ENCODE assay signal across 8 cellular contexts in the genomic region with DNA sequence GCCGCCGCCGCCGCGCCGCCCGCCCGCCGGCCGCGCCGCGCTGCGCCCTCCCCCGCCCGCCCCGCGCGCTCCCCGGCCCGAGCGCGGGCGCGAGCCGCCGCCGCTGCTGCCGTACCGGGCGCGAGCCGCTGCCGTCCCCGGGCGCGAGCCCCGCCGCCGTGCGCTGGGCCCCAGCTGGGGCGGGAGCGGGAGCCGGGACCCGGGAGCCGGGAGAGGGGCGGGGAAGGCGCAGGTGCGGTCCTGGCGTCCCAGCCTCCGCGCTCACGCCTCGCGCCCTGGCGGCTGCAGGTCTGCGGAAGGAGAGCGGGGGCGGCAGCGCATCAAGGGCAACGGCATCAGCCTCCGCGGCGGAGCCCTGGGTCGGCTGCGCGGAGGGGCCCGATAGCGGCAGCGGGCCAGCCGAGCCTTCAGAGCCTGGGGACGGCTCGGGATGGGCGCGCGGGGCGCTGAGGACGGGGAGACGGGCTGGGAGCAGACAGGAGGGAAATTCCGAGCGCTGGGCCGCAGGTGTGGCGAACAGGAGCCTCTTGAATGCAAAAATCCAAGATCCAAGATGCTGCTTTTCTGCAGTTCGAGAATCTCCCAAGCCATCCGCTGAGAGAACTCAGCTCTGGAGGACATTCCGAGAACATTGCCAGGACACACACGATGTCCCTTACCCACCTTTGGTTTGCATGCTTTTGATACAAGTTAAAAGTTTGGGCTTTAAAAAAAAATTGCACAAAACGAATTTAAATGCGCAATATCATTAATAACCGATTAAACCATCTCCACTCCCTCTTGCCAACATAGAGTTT.
DNase-seq lines count a peak whose midpoint lies in the region; ATAC-seq and TF ChIP-seq lines count a peak whose summit lies in the region.

No MANE protein-coding gene starts in this region.

- no peak overlapping the region for H3K9ac ChIP-seq in fibroblast of lung (ENCODE audit: insufficient read depth, low read length)

- no peaks in the 10 kb centered on the region for H3K4me1 Mint-ChIP-seq in effector memory CD8-positive, alpha-beta T cell (ENCODE audit: low read depth in 2 of 2)

- H3K9me3 ChIP-seq in fibroblast of lung (ENCODE audit: control insufficient read depth, insufficient read depth, low read depth, low read length) (no peaks in the 10 kb centered on the region), neuron (ENCODE audit: low read length) (peaks cover 2% of the 10 kb centered on the region)

- no peak for TF ChIP-seq POLR2A in lower leg skin (IDR thresholded peaks at IDR 0.05)

- H3K27me3 ChIP-seq in fibroblast of lung (ENCODE audit: control insufficient read depth, insufficient read depth, low read length) = peaks cover 33% of the 10 kb centered on the region
- H3K27me3 ChIP-seq in neuron (ENCODE audit: insufficient read depth, low read length) = peaks cover 35% of the 10 kb centered on the region

- H3K27ac Mint-ChIP-seq in effector memory CD8-positive, alpha-beta T cell = no peak overlapping the region

- DNase-seq in NCI-H748 (lab: John Stamatoyannopoulos, UW; ENCODE audit: unreplicated experiment) (peak; percentile 69), NCI-H748 treated with DMSO at 0.1 percent for 48 hours (lab: John Stamatoyannopoulos, UW) (no peak), RPMI8226 (peak; percentile 17), fibroblast of lung (ENCODE audit: low read depth in 2 of 2) (peak; percentile 8 to 25), lower leg skin (ENCODE audit: low spot score in 2 of 2) (no peak), activated gamma-delta T cell (lab: John Stamatoyannopoulos, UW) (no peak)
- DNase-seq in effector memory CD8-positive, alpha-beta T cell = no peak

- no peaks in the 10 kb centered on the region for H4K20me1 ChIP-seq in fibroblast of lung (ENCODE audit: control insufficient read depth, extremely low read depth, insufficient read depth, low read length)

- H3K4me2 ChIP-seq in fibroblast of lung (ENCODE audit: extremely low read depth, insufficient read depth, low read length) = no peak overlapping the region

- WGBS in lower leg skin, 2 donors = 2 to 3% methylated on average over 7 to 39 of the region's 90 CpGs

- H3K4me3 ChIP-seq in fibroblast of lung (replicated peaks in 1 of 4; ENCODE audit: control extremely low read depth in 1 of 4, insufficient read depth in 1 of 4, low read depth in 3 of 4, low read length in 4 of 4) (no peak overlapping the region), neuron (ENCODE audit: low read length) (peak overlapping the region; percentile 46), lower leg skin (ENCODE audit: low read depth, poor library complexity, severe bottlenecking) (no peak overlapping the region)

- no peaks in the 10 kb centered on the region for H3K36me3 Mint-ChIP-seq in effector memory CD8-positive, alpha-beta T cell (ENCODE audit: insufficient read depth)

- no peak overlapping the region for H3K4me3 Mint-ChIP-seq in effector memory CD8-positive, alpha-beta T cell

- H3K79me2 ChIP-seq in fibroblast of lung (ENCODE audit: control insufficient read depth, insufficient read depth, low read length) = no peaks in the 10 kb centered on the region

- peaks cover 2 to 8% of the 10 kb centered on the region in 2 donors for H3K9me3 Mint-ChIP-seq in effector memory CD8-positive, alpha-beta T cell

- no peaks in the 10 kb centered on the region for H3K4me1 ChIP-seq in fibroblast of lung (ENCODE audit: control insufficient read depth, extremely low read depth, insufficient read depth, low read length)
- H3K4me1 ChIP-seq in neuron (ENCODE audit: insufficient read depth, low read length) = peaks cover 4% of the 10 kb centered on the region

- no peak for ATAC-seq in effector memory CD8-positive, alpha-beta T cell (replicated peaks)

- no peak overlapping the region for H3K27ac ChIP-seq in fibroblast of lung (ENCODE audit: insufficient read depth, low read length)

- intact Hi-C loops in lower leg skin (cut with DNase I; ENCODE audit: low total_unique reads) = no loop called here

- TF ChIP-seq CTCF in fibroblast of lung (conservative IDR thresholded peaks at IDR 0.05 in 1 of 2, IDR thresholded peaks at IDR 0.05 in 1 of 2; ENCODE audit: low read depth in 1 of 2, low read length in 2 of 2) (no peak), lower leg skin (IDR thresholded peaks at IDR 0.05) (no peak)

- H2AFZ ChIP-seq in fibroblast of lung (ENCODE audit: low read length) = no peak overlapping the region
- H2AFZ ChIP-seq in neuron (ENCODE audit: low read depth, low read length) = peak overlapping the region; percentile 11

- H3K27me3 Mint-ChIP-seq in effector memory CD8-positive, alpha-beta T cell = peaks cover 61 to 68% of the 10 kb centered on the region in 2 donors

- H3K36me3 ChIP-seq in fibroblast of lung (ENCODE audit: control insufficient read depth, insufficient read depth, low read length) = no peaks in the 10 kb centered on the region
- no peaks in the 10 kb centered on the region for H3K36me3 ChIP-seq in neuron (ENCODE audit: insufficient read depth, low read length)

Comparison
In these comparisons a context has a peak if more than half of its experiments do, and no peak if none do; other contexts are left out.
1. DNase-seq: peak in NCI-H748 (single experiment), RPMI8226 (single experiment) and fibroblast of lung (2 of 2); none in NCI-H748 treated with DMSO at 0.1 percent for 48 hours (single experiment), lower leg skin (0 of 2), activated gamma-delta T cell (single experiment) and effector memory CD8-positive, alpha-beta T cell (0 of 3).